Comparison of ENCODE assay signal across 26 cellular contexts in genomic region chr17:51240275-51240674, GRCh38.
"Had no signal": no experiment of that assay in that cellular context is flagged by ENCODE, and none has a peak within 500 bp of the region (broad histone marks: within the 10 kb centered on the region; RNA-seq: fewer than 3 reads in every experiment).

No MANE protein-coding gene starts in this region.

- H3K27me3 Mint-ChIP-seq: effector memory CD8-positive, alpha-beta T cell; naive B cell; progenitor cell of endocrine pancreas; stimulated activated naive CD8-positive, alpha-beta T cell treated with anti-CD3 and anti-CD28 coated beads, Interleukin-15, amount 100 ng/mL, for 72 hours had no signal

- H3K4me3 Mint-ChIP-seq: effector memory CD8-positive, alpha-beta T cell; immature natural killer cell; mesothelial cell of epicardium; nephron; neural progenitor cell; stimulated activated naive CD8-positive, alpha-beta T cell treated with anti-CD3 and anti-CD28 coated beads, Interleukin-15, amount 100 ng/mL, for 72 hours had no signal

- DNase-seq: cortex of kidney; effector memory CD8-positive, alpha-beta T cell; hypothalamus; immature natural killer cell; kidney glomerular epithelial cell; left colon; mesenchymal stem cell; mucosa of descending colon; naive B cell; right lobe of liver; small intestine; stimulated activated CD4-positive, alpha-beta T cell treated with anti-CD3 and anti-CD28 coated beads, Interleukin-12 subunit alpha, Interleukin-12 subunit beta, amount 100 ng/mL, for 4 hours; stimulated activated CD4-positive, alpha-beta T cell treated with anti-CD3 and anti-CD28 coated beads, Interleukin-1b, Interleukin-23, amount 100 ng/mL, for 48 hours; stimulated activated CD4-positive, alpha-beta T cell treated with anti-CD3 and anti-CD28 coated beads, Interleukin-4, amount 100 ng/mL, for 1 hour; stimulated activated CD8-positive, alpha-beta memory T cell treated with anti-CD3 and anti-CD28 coated beads, Interleukin-4, amount 100 ng/mL, for 48 hours; stimulated activated naive CD4-positive, alpha-beta T cell; stimulated activated naive CD8-positive, alpha-beta T cell treated with anti-CD3 and anti-CD28 coated beads, Interleukin-15, amount 100 ng/mL, for 72 hours; trophoblast cell had no signal

- H3K9ac ChIP-seq: neural progenitor cell, parathyroid adenoma had no signal

- H3K36me3 ChIP-seq: neural progenitor cell, right lobe of liver, suprapubic skin, vagina had no signal

- H3K27me3 ChIP-seq: neural progenitor cell, right lobe of liver, suprapubic skin, vagina had no signal

- H3K27ac ChIP-seq: neural progenitor cell, parathyroid adenoma, right lobe of liver, suprapubic skin, vagina had no signal

- H3K4me1 Mint-ChIP-seq: mesothelial cell of epicardium, nephron, neural progenitor cell had no signal

- H3K9me3 Mint-ChIP-seq: effector memory CD8-positive, alpha-beta T cell; immature natural killer cell; naive B cell; stimulated activated naive CD8-positive, alpha-beta T cell treated with anti-CD3 and anti-CD28 coated beads, Interleukin-15, amount 100 ng/mL, for 72 hours had no signal

- H3K4me1 ChIP-seq: neural progenitor cell, parathyroid adenoma, suprapubic skin, vagina had no signal

- H3K36me3 Mint-ChIP-seq: immature natural killer cell had no signal

- ATAC-seq: effector memory CD8-positive, alpha-beta T cell; left colon; mucosa of descending colon; stimulated activated naive CD8-positive, alpha-beta T cell treated with anti-CD3 and anti-CD28 coated beads, Interleukin-15, amount 100 ng/mL, for 72 hours had no signal

- H3K27ac Mint-ChIP-seq: immature natural killer cell; mesothelial cell of epicardium; nephron; neural progenitor cell; progenitor cell of endocrine pancreas; stimulated activated naive CD8-positive, alpha-beta T cell treated with anti-CD3 and anti-CD28 coated beads, Interleukin-15, amount 100 ng/mL, for 72 hours had no signal

- H3K9me3 ChIP-seq: mucosa of descending colon, right lobe of liver, suprapubic skin, vagina had no signal

- H3K4me3 ChIP-seq: lung, mucosa of descending colon, neural progenitor cell, right lobe of liver, suprapubic skin, vagina had no signal
